Comparison of ENCODE assay signal across 8 cellular contexts in the genomic region with DNA sequence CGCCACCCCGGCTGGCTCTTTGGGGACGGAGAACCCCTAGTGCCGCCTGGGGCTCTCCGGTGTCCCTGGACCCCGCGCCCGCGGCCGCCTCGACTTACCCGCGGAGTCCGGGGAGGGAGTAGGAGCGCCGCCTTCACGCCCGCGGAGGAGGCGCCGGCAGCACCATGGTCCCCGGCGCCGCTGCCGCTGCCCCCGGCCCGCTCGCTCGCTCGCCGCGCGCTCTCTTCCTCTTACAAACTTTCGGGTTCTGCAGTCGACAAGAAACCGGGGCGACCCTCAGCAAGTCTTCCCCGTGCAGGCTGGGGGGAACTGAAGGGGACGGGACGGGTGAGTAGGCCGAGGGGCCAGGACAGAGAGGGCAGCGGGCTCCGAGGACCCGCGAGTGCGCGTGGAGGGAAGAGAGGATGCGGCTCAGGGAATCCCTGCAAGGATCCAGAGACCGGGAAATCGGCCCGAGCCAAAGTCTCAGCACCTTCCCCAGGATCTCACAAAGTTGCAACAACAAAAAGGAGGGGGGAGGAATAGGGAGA. TPM values are rescaled to one million over a fixed set of nuclear protein-coding genes. Genes with fewer than 3 reads are reported as not detected.
DNase-seq lines count a peak whose midpoint lies in the region; ATAC-seq and TF ChIP-seq lines count a peak whose summit lies in the region.

No MANE protein-coding gene starts in this region.

- intact Hi-C loops in aorta (cut with DNase I), result loop anchor here (5.0 to 10.0 kb wide), 17 partner anchors 69 to 1047 kb away; no protein-coding TSS in a partner anchor

- TF ChIP-seq CTCF in glutamatergic neuron (IDR thresholded peaks at IDR 0.05; ENCODE audit: partially characterized antibody, unreplicated experiment), result no peak

- H3K27ac ChIP-seq in aorta (ENCODE audit: low read depth in 1 of 2, low read length in 2 of 2), result peak overlapping the region; percentile 24 to 51

- WGBS in aorta, 2 donors, result 0% methylated on average over 46 to 51 of the region's 51 CpGs

- peak overlapping the region; percentile 86 for H3K4me3 Mint-ChIP-seq in glutamatergic neuron (ENCODE audit: unreplicated experiment)

- H3K4me3 ChIP-seq in aorta (ENCODE audit: low read length in 2 of 2), result peak overlapping the region; percentile 67 to 82

- H3K27me3 Mint-ChIP-seq in glutamatergic neuron (ENCODE audit: unreplicated experiment), result peaks cover 6% of the 10 kb centered on the region

- peak in 12 of 14 donors; percentile 19 to 79 (median 46) for DNase-seq in C1 segment of cervical spinal cord (lab: John Stamatoyannopoulos, UW)
- peak; percentile 55 for DNase-seq in NAMALWA (ENCODE audit: low spot score)
- peak; percentile 74 for DNase-seq in activated effector memory CD4-positive, alpha-beta T cell treated with anti-CD3 and anti-CD28 coated beads, Interleukin-2, amount 50 U/mL, for 16 hours
- DNase-seq in glutamatergic neuron, result peak; percentile 47
- DNase-seq in nucleus accumbens (lab: John Stamatoyannopoulos, UW), result peak in 34 of 56 donors; percentile 11 to 70 (median 40)
- DNase-seq in aorta, result peak; percentile 70 to 82
- DNase-seq in NCI-H2029 (lab: John Stamatoyannopoulos, UW), result no peak

- H3K4me1 ChIP-seq in aorta (ENCODE audit: control insufficient read depth in 1 of 2, insufficient read depth in 2 of 2, low read length in 2 of 2), result peaks cover 0 to 1% of the 10 kb centered on the region in 2 donors

- H3K4me1 Mint-ChIP-seq in glutamatergic neuron (ENCODE audit: low read depth, unreplicated experiment), result peaks cover 3% of the 10 kb centered on the region

- H3K36me3 Mint-ChIP-seq in glutamatergic neuron (ENCODE audit: unreplicated experiment), result no peaks in the 10 kb centered on the region

- no peak overlapping the region for H3K27ac Mint-ChIP-seq in glutamatergic neuron (ENCODE audit: unreplicated experiment)

- H3K9me3 ChIP-seq in aorta (ENCODE audit: control insufficient read depth, low read length), result no peaks in the 10 kb centered on the region

- no peaks in the 10 kb centered on the region for H3K27me3 ChIP-seq in aorta (ENCODE audit: control insufficient read depth in 1 of 2, insufficient read depth in 2 of 2, low read length in 1 of 2)

- H3K36me3 ChIP-seq in aorta (ENCODE audit: control insufficient read depth in 1 of 2, insufficient read depth in 2 of 2, low read length in 1 of 2), result no peaks in the 10 kb centered on the region

- H3K9me3 Mint-ChIP-seq in glutamatergic neuron (ENCODE audit: unreplicated experiment), result peaks cover 3% of the 10 kb centered on the region

- ATAC-seq in aorta (ENCODE audit: low FRiP score) (peak; percentile 51), GM18873 (IDR thresholded peaks at IDR 0.05; ENCODE audit: low FRiP score, unreplicated experiment) (no peak)

RNA-seq across cellular contexts. Expression of gene FOXP1, which starts 2.0 kb away (rescaled TPM):
- 31.1 TPM for total RNA-seq in glutamatergic neuron (ENCODE audit: unreplicated experiment)
- total RNA-seq in aorta, result 100 to 1,000 TPM; 187 to 263 TPM
- polyA plus RNA-seq in aorta, result 10 to 100 TPM; 15.2 to 33.1 TPM
